Comparison of ENCODE assay signal across 1 cellular context in the genomic region with DNA sequence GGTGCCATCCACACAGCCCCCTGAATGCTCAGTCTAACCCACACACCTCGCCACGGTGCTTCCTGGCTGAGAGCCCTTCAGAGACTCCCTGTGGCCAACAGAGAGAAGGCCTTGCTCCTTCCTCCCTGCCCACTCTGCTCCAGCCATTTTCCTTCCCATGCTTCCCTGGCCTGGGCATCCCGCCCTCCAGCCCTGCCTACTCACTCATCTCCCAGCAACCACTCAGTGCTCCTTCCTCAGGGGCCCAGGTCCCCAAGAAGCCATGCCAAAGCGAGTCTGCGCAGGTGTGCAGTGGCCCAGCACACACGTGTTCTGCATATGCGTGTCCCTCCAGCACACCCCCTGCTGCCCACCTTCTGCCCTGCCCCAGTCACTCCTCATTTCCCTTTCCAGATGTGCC.
TF ChIP-seq lines count a peak whose summit lies in the region.

No MANE protein-coding gene starts in this region.

TF ChIP-seq in GM12878, 131 proteins besides CTCF, POLR2A, EP300 and RAD21:
- TF ChIP-seq SMARCA5 (IDR thresholded peaks at IDR 0.05) (no peak), REST (IDR thresholded peaks at IDR 0.05; ENCODE audit: low read depth, low read length) (no peak), CREB1 (IDR thresholded peaks at IDR 0.05; ENCODE audit: low read depth) (no peak), KAT2A (conservative IDR thresholded peaks at IDR 0.05; ENCODE audit: control insufficient read depth, low read depth, low read length) (no peak), TAF1 (IDR thresholded peaks at IDR 0.05; ENCODE audit: borderline replicate concordance, low read depth, low read length) (no peak), IKZF1 (conservative IDR thresholded peaks at IDR 0.05) (no peak), FOS (IDR thresholded peaks at IDR 0.05; ENCODE audit: borderline replicate concordance, extremely low read depth, insufficient read length) (no peak), ZNF24 (IDR thresholded peaks at IDR 0.05) (no peak), MEF2B (IDR thresholded peaks at IDR 0.05; ENCODE audit: partially characterized antibody, poor library complexity, severe bottlenecking) (no peak), TBL1XR1 (IDR thresholded peaks at IDR 0.05; ENCODE audit: low read depth, low read length) (no peak), ZNF592 (IDR thresholded peaks at IDR 0.05) (no peak), HCFC1 (IDR thresholded peaks at IDR 0.05; ENCODE audit: low read length) (no peak), BRCA1 (IDR thresholded peaks at IDR 0.05; ENCODE audit: low read depth, low read length) (no peak), FOXM1 (IDR thresholded peaks at IDR 0.05; ENCODE audit: low read depth, low read length) (no peak), CBX5 (IDR thresholded peaks at IDR 0.05; ENCODE audit: low read depth) (no peak)
- TF ChIP-seq, protein P1, sequence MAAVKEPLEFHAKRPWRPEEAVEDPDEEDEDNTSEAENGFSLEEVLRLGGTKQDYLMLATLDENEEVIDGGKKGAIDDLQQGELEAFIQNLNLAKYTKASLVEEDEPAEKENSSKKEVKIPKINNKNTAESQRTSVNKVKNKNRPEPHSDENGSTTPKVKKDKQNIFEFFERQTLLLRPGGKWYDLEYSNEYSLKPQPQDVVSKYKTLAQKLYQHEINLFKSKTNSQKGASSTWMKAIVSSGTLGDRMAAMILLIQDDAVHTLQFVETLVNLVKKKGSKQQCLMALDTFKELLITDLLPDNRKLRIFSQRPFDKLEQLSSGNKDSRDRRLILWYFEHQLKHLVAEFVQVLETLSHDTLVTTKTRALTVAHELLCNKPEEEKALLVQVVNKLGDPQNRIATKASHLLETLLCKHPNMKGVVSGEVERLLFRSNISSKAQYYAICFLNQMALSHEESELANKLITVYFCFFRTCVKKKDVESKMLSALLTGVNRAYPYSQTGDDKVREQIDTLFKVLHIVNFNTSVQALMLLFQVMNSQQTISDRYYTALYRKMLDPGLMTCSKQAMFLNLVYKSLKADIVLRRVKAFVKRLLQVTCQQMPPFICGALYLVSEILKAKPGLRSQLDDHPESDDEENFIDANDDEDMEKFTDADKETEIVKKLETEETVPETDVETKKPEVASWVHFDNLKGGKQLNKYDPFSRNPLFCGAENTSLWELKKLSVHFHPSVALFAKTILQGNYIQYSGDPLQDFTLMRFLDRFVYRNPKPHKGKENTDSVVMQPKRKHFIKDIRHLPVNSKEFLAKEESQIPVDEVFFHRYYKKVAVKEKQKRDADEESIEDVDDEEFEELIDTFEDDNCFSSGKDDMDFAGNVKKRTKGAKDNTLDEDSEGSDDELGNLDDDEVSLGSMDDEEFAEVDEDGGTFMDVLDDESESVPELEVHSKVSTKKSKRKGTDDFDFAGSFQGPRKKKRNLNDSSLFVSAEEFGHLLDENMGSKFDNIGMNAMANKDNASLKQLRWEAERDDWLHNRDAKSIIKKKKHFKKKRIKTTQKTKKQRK (IDR thresholded peaks at IDR 0.05; ENCODE audit: low read depth, low read length) = no peak
- TF ChIP-seq, protein P2, sequence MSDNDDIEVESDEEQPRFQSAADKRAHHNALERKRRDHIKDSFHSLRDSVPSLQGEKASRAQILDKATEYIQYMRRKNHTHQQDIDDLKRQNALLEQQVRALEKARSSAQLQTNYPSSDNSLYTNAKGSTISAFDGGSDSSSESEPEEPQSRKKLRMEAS (IDR thresholded peaks at IDR 0.05; ENCODE audit: low read depth, low read length) = no peak
- TF ChIP-seq, protein P3, sequence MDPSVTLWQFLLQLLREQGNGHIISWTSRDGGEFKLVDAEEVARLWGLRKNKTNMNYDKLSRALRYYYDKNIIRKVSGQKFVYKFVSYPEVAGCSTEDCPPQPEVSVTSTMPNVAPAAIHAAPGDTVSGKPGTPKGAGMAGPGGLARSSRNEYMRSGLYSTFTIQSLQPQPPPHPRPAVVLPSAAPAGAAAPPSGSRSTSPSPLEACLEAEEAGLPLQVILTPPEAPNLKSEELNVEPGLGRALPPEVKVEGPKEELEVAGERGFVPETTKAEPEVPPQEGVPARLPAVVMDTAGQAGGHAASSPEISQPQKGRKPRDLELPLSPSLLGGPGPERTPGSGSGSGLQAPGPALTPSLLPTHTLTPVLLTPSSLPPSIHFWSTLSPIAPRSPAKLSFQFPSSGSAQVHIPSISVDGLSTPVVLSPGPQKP (IDR thresholded peaks at IDR 0.05; ENCODE audit: low read depth, low read length) = no peak
- TF ChIP-seq, protein P4, sequence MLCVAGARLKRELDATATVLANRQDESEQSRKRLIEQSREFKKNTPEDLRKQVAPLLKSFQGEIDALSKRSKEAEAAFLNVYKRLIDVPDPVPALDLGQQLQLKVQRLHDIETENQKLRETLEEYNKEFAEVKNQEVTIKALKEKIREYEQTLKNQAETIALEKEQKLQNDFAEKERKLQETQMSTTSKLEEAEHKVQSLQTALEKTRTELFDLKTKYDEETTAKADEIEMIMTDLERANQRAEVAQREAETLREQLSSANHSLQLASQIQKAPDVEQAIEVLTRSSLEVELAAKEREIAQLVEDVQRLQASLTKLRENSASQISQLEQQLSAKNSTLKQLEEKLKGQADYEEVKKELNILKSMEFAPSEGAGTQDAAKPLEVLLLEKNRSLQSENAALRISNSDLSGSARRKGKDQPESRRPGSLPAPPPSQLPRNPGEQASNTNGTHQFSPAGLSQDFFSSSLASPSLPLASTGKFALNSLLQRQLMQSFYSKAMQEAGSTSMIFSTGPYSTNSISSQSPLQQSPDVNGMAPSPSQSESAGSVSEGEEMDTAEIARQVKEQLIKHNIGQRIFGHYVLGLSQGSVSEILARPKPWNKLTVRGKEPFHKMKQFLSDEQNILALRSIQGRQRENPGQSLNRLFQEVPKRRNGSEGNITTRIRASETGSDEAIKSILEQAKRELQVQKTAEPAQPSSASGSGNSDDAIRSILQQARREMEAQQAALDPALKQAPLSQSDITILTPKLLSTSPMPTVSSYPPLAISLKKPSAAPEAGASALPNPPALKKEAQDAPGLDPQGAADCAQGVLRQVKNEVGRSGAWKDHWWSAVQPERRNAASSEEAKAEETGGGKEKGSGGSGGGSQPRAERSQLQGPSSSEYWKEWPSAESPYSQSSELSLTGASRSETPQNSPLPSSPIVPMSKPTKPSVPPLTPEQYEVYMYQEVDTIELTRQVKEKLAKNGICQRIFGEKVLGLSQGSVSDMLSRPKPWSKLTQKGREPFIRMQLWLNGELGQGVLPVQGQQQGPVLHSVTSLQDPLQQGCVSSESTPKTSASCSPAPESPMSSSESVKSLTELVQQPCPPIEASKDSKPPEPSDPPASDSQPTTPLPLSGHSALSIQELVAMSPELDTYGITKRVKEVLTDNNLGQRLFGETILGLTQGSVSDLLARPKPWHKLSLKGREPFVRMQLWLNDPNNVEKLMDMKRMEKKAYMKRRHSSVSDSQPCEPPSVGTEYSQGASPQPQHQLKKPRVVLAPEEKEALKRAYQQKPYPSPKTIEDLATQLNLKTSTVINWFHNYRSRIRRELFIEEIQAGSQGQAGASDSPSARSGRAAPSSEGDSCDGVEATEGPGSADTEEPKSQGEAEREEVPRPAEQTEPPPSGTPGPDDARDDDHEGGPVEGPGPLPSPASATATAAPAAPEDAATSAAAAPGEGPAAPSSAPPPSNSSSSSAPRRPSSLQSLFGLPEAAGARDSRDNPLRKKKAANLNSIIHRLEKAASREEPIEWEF (IDR thresholded peaks at IDR 0.05; ENCODE audit: insufficient replicate concordance, low read depth, low read length) = no peak
